ENCODE assay signal across 19 cellular contexts in genomic region chr6:138847884-138848283, GRCh38. TPM values are rescaled to one million over a fixed set of nuclear protein-coding genes. Genes with fewer than 3 reads are reported as not detected.
"Had no signal": no experiment of that assay in that cellular context is flagged by ENCODE, and none has a peak within 500 bp of the region (broad histone marks: within the 10 kb centered on the region; RNA-seq: fewer than 3 reads in every experiment).

No MANE protein-coding gene starts in this region.

- DNase-seq: effector memory CD4-positive, alpha-beta T cell; foreskin fibroblast; kidney glomerular epithelial cell; naive thymus-derived CD8-positive, alpha-beta T cell; posterior cingulate gyrus; stimulated activated CD4-positive, alpha-beta T cell treated with anti-CD3 and anti-CD28 coated beads, Interleukin-2, amount 100 ng/mL, for 24 hours; stimulated activated CD4-positive, alpha-beta T cell treated with anti-CD3 and anti-CD28 coated beads, Interleukin-4, amount 100 ng/mL, for 4 hours; stimulated activated naive CD4-positive, alpha-beta T cell; stomach; substantia nigra had no signal

- H3K9me3 ChIP-seq: stomach had no signal

- H3K27me3 Mint-ChIP-seq: type B pancreatic cell had no signal

- H3K4me1 Mint-ChIP-seq: naive thymus-derived CD8-positive, alpha-beta T cell had no signal

- H3K4me3 ChIP-seq: skin epidermis, stomach had no signal

- H3K36me3 ChIP-seq: stomach had no signal

- H3K9me3 Mint-ChIP-seq: naive thymus-derived CD8-positive, alpha-beta T cell had no signal

- H3K27ac Mint-ChIP-seq: naive thymus-derived CD8-positive, alpha-beta T cell; type B pancreatic cell had no signal

- H3K27ac ChIP-seq: skin epidermis, stomach had no signal

- H3K27me3 ChIP-seq: stomach had no signal

- H3K4me3 Mint-ChIP-seq: naive thymus-derived CD8-positive, alpha-beta T cell; type B pancreatic cell had no signal

- ATAC-seq: esophagus mucosa; naive thymus-derived CD8-positive, alpha-beta T cell; sciatic nerve had no signal

- H3K36me3 Mint-ChIP-seq: naive thymus-derived CD8-positive, alpha-beta T cell; type B pancreatic cell had no signal

RNA-seq across cellular contexts. Expression of gene ECT2L, which starts 52.0 kb away (rescaled TPM):
- total RNA-seq: esophagus mucosa, mesenteric fat pad, mononuclear cell, osteocyte, pulmonary artery endothelial cell had no signal
- polyA plus RNA-seq: neural cell had no signal
